ENCODE assay signal across 8 cellular contexts in the genomic region with DNA sequence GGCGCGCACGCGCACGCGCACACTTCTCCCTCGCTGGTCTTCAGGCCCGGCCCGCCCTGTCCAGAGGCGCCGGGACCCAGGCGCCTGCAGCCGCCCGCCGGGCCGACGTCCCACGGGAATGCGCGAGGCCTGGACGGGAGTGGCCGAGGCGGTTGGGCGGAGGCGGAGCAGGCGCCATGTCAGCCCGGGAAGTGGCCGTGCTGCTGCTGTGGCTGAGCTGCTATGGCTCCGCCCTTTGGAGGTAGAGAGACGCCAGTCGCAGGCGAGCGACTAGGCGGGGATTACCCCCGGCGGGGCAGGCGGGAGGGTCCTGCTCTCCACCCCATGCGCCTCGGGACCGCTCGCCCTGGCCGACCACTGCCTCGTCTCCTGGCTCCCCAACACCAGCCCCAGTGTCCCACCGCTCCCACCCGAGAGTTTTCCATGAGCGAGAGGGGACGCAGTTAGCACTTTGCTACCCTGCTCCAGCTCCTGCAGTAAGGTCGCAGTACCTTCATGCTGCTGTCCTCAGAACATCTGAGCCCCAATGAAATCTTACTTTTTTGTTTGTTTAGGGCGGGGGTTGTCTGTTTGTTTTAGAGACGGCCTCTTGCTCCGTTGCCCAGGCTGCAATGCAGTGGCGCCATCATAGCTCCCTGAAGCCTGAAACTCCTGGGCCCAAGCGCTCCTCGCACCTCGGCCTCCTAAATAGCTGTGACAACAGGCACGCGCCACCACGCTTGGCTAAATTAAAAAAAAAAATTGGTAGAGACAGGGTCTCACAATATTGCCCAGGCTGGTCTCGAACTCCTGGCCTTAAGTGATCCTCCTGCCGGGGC. TPM values are rescaled to one million over a fixed set of nuclear protein-coding genes. Genes with fewer than 3 reads are reported as not detected.
A peak's percentile ranks its signal among the peaks of the same experiment; 100 is the strongest.
DNase-seq lines count a peak whose midpoint lies in the region; ATAC-seq and TF ChIP-seq lines count a peak whose summit lies in the region.

A gene with protein sequence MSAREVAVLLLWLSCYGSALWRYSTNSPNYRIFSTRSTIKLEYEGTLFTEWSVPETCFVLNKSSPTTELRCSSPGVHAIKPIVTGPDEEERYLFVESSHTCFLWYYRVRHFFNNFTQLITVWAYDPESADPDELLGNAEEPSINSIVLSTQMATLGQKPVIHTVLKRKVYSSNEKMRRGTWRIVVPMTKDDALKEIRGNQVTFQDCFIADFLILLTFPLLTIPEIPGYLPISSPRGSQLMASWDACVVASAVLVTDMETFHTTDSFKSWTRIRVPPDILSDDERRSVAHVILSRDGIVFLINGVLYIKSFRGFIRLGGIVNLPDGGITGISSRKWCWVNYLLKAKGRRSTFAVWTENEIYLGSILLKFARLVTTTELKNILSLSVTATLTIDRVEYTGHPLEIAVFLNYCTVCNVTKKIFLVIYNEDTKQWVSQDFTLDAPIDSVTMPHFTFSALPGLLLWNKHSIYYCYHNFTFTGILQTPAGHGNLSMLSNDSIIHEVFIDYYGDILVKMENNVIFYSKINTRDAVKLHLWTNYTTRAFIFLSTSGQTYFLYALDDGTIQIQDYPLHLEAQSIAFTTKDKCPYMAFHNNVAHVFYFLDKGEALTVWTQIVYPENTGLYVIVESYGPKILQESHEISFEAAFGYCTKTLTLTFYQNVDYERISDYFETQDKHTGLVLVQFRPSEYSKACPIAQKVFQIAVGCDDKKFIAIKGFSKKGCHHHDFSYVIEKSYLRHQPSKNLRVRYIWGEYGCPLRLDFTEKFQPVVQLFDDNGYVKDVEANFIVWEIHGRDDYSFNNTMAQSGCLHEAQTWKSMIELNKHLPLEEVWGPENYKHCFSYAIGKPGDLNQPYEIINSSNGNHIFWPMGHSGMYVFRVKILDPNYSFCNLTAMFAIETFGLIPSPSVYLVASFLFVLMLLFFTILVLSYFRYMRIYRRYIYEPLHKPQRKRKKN (plus strand): TSS at position 20 of the 818 bp plus-strand sequence. CDS start 157 bp downstream, at position 177.

- no peaks in the 10 kb centered on the region for H3K36me3 ChIP-seq in left lung

- peak; percentile 98 for ATAC-seq in HG02884 (IDR thresholded peaks at IDR 0.05; ENCODE audit: unreplicated experiment)
- peak; percentile 98 for ATAC-seq in left lung

- TF ChIP-seq CTCF in left lung (IDR thresholded peaks at IDR 0.05), result no peak

- no peaks in the 10 kb centered on the region for H3K27me3 ChIP-seq in left lung

- DNase-seq in SIG-M5 treated with dmso at 0.1 percent for 504 hours (lab: John Stamatoyannopoulos, UW; ENCODE audit: unreplicated experiment) (peak; percentile 73), SIG-M5 (lab: John Stamatoyannopoulos, UW) (no peak), NCI-H2171 treated with DMSO at 0.1 percent for 48 hours (lab: John Stamatoyannopoulos, UW) (peak; percentile 89), dermis microvascular lymphatic vessel endothelial cell (ENCODE audit: low read depth in 2 of 2) (peak; percentile 74 to 92), left lung (peak; percentile 91 to 98)
- DNase-seq in activated CD4-positive, alpha-beta T cell treated with anti-CD3 and anti-CD28 coated beads, Interleukin-2, amount 50 U/mL, for 24 hours (ENCODE audit: low read depth in 1 of 2, low spot score in 1 of 2), result peak; percentile 56 to 64
- peak; percentile 74 to 75 for DNase-seq in stimulated activated CD4-positive, alpha-beta T cell treated with anti-CD3 and anti-CD28 coated beads, Interleukin-2, amount 100 ng/mL, for 24 hours

- H3K27ac ChIP-seq in left lung, result peak within 1 kb of the TSS; percentile 88 to 89

- peaks cover 0 to 3% of the 10 kb centered on the region in 2 donors for H3K9me3 ChIP-seq in left lung

- peak within 1 kb of the TSS; percentile 51 to 52 for H3K4me3 ChIP-seq in left lung

- peaks cover 6 to 16% of the 10 kb centered on the region in 2 donors for H3K4me1 ChIP-seq in left lung

- intact Hi-C loops in left lung (cut with DNase I), result no loop called here

RNA-seq across cellular contexts. Expression of the gene that starts here (rescaled TPM):
- 0.39 and 0.89 TPM in 2 replicates for total RNA-seq in dermis microvascular lymphatic vessel endothelial cell
- under 1 TPM; 0.92 to 0.96 TPM for total RNA-seq in left lung

Comparison
In these comparisons a context has a peak if more than half of its experiments do, and no peak if none do; other contexts are left out.
1. Peak in DNase-seq in dermis microvascular lymphatic vessel endothelial cell; RNA of the gene not detected or under 1 TPM.
2. Peak in DNase-seq, ATAC-seq, H3K4me3 ChIP-seq and H3K27ac ChIP-seq in left lung; RNA of the gene not detected or under 1 TPM.